In genomic region chr16:1188781-1189189, GRCh38 we compare ENCODE assay signal across 1 cellular context.
TF ChIP-seq lines count a peak whose summit lies in the region.

No MANE protein-coding gene starts in this region.

TF ChIP-seq in K562, 482 proteins besides CTCF, POLR2A, EP300 and RAD21 (continues in another document):
- no peak for TF ChIP-seq CREB1 (IDR thresholded peaks at IDR 0.05)
- TF ChIP-seq CREB1 (CRISPR knock-in tag; IDR thresholded peaks at IDR 0.05), result peak; percentile 61; the same call in 1 of the 2 replicates
- TF ChIP-seq EHMT2 (IDR thresholded peaks at IDR 0.05), result peak; percentile 95
- TF ChIP-seq, protein P1, sequence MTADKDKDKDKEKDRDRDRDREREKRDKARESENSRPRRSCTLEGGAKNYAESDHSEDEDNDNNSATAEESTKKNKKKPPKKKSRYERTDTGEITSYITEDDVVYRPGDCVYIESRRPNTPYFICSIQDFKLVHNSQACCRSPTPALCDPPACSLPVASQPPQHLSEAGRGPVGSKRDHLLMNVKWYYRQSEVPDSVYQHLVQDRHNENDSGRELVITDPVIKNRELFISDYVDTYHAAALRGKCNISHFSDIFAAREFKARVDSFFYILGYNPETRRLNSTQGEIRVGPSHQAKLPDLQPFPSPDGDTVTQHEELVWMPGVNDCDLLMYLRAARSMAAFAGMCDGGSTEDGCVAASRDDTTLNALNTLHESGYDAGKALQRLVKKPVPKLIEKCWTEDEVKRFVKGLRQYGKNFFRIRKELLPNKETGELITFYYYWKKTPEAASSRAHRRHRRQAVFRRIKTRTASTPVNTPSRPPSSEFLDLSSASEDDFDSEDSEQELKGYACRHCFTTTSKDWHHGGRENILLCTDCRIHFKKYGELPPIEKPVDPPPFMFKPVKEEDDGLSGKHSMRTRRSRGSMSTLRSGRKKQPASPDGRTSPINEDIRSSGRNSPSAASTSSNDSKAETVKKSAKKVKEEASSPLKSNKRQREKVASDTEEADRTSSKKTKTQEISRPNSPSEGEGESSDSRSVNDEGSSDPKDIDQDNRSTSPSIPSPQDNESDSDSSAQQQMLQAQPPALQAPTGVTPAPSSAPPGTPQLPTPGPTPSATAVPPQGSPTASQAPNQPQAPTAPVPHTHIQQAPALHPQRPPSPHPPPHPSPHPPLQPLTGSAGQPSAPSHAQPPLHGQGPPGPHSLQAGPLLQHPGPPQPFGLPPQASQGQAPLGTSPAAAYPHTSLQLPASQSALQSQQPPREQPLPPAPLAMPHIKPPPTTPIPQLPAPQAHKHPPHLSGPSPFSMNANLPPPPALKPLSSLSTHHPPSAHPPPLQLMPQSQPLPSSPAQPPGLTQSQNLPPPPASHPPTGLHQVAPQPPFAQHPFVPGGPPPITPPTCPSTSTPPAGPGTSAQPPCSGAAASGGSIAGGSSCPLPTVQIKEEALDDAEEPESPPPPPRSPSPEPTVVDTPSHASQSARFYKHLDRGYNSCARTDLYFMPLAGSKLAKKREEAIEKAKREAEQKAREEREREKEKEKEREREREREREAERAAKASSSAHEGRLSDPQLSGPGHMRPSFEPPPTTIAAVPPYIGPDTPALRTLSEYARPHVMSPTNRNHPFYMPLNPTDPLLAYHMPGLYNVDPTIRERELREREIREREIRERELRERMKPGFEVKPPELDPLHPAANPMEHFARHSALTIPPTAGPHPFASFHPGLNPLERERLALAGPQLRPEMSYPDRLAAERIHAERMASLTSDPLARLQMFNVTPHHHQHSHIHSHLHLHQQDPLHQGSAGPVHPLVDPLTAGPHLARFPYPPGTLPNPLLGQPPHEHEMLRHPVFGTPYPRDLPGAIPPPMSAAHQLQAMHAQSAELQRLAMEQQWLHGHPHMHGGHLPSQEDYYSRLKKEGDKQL (CRISPR knock-in tag; IDR thresholded peaks at IDR 0.05; ENCODE audit: borderline replicate concordance), result peak; percentile 94; the same call in 1 of the 2 replicates
- peak; percentile 54; the same call in 1 of the 2 replicates for TF ChIP-seq HNRNPL (IDR thresholded peaks at IDR 0.05; ENCODE audit: low read depth, low read length)
- TF ChIP-seq, protein P2, sequence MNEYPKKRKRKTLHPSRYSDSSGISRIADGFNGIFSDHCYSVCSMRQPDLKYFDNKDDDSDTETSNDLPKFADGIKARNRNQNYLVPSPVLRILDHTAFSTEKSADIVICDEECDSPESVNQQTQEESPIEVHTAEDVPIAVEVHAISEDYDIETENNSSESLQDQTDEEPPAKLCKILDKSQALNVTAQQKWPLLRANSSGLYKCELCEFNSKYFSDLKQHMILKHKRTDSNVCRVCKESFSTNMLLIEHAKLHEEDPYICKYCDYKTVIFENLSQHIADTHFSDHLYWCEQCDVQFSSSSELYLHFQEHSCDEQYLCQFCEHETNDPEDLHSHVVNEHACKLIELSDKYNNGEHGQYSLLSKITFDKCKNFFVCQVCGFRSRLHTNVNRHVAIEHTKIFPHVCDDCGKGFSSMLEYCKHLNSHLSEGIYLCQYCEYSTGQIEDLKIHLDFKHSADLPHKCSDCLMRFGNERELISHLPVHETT (CRISPR knock-in tag; conservative IDR thresholded peaks at IDR 0.05 in 1 of 2, IDR thresholded peaks at IDR 0.05 in 1 of 2), result peak in 1 of 2 experiments; percentile 33; a peak in 1 of 4 replicates
- TF ChIP-seq C11orf30 (IDR thresholded peaks at IDR 0.05; ENCODE audit: low read depth), result peak; percentile 75
- TF ChIP-seq ZNF263 (CRISPR knock-in tag; IDR thresholded peaks at IDR 0.05; ENCODE audit: borderline replicate concordance), result peak; percentile 48; the same call in 1 of the 2 replicates
- TF ChIP-seq ZNF3 (CRISPR knock-in tag; IDR thresholded peaks at IDR 0.05), result no peak
- peak; percentile 90; the same call in 1 of the 2 replicates for TF ChIP-seq FOXP4 (CRISPR knock-in tag; IDR thresholded peaks at IDR 0.05; ENCODE audit: borderline replicate concordance)
- TF ChIP-seq MAFG (tag; conservative IDR thresholded peaks at IDR 0.05), result peak; percentile 47; the same call in 1 of the 2 replicates
- no peak for TF ChIP-seq ZNF583 (CRISPR knock-in tag; IDR thresholded peaks at IDR 0.05)
- TF ChIP-seq PCBP2 (IDR thresholded peaks at IDR 0.05; ENCODE audit: low read depth, low read length, poor library complexity, severe bottlenecking), result no peak
- peak; percentile 77; the same call in 1 of the 2 replicates for TF ChIP-seq ZNF224 (CRISPR knock-in tag; IDR thresholded peaks at IDR 0.05)
- peak; percentile 75; the same call in 1 of the 2 replicates for TF ChIP-seq ZNF232 (CRISPR knock-in tag; IDR thresholded peaks at IDR 0.05)
- 0 out of 2 replicates have a peak, but pooled peaks have one; percentile 34 for TF ChIP-seq E2F5 (CRISPR knock-in tag; IDR thresholded peaks at IDR 0.05)
- no peak for TF ChIP-seq ZNF174 (CRISPR knock-in tag; IDR thresholded peaks at IDR 0.05)
- TF ChIP-seq ZZZ3 (IDR thresholded peaks at IDR 0.05), result no peak
- peak; percentile 88; the same call in 1 of the 2 replicates for TF ChIP-seq NR3C1 (CRISPR knock-in tag; IDR thresholded peaks at IDR 0.05)
- no peak for TF ChIP-seq DLX4 (CRISPR knock-in tag; IDR thresholded peaks at IDR 0.05)
- TF ChIP-seq MAFK (IDR thresholded peaks at IDR 0.05; ENCODE audit: low read length), result no peak
- no peak for TF ChIP-seq GATAD2A (IDR thresholded peaks at IDR 0.05)
- TF ChIP-seq SMARCC2 (IDR thresholded peaks at IDR 0.05; ENCODE audit: low read depth), result no peak
- TF ChIP-seq, protein P3, sequence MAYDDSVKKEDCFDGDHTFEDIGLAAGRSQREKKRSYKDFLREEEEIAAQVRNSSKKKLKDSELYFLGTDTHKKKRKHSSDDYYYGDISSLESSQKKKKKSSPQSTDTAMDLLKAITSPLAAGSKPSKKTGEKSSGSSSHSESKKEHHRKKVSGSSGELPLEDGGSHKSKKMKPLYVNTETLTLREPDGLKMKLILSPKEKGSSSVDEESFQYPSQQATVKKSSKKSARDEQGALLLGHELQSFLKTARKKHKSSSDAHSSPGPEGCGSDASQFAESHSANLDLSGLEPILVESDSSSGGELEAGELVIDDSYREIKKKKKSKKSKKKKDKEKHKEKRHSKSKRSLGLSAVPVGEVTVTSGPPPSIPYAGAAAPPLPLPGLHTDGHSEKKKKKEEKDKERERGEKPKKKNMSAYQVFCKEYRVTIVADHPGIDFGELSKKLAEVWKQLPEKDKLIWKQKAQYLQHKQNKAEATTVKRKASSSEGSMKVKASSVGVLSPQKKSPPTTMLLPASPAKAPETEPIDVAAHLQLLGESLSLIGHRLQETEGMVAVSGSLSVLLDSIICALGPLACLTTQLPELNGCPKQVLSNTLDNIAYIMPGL (CRISPR knock-in tag; IDR thresholded peaks at IDR 0.05), result no peak
- no peak for TF ChIP-seq RBM39 (optimal IDR thresholded peaks at IDR 0.05; ENCODE audit: low read depth, low read length)
- no peak; a peak in 1 of 4 replicates for TF ChIP-seq TEAD1 (CRISPR knock-in tag; IDR thresholded peaks at IDR 0.05)
- no peak for TF ChIP-seq ZNF184 (CRISPR knock-in tag; IDR thresholded peaks at IDR 0.05)
- TF ChIP-seq SP1 (CRISPR knock-in tag; IDR thresholded peaks at IDR 0.05), result no peak
- peak; percentile 92 for TF ChIP-seq MIER1 (IDR thresholded peaks at IDR 0.05; ENCODE audit: low read depth)
- TF ChIP-seq SRF (CRISPR knock-in tag; IDR thresholded peaks at IDR 0.05), result 0 out of 4 replicates have a peak, but pooled peaks of 1 of the 2 experiments have one; percentile 27
- TF ChIP-seq ZBTB1 (CRISPR knock-in tag; IDR thresholded peaks at IDR 0.05; ENCODE audit: borderline replicate concordance, low read depth), result peak; percentile 56; the same call in 1 of the 2 replicates
- TF ChIP-seq GABPB1 (CRISPR knock-in tag; IDR thresholded peaks at IDR 0.05), result 0 out of 2 replicates have a peak, but pooled peaks have one; percentile 55
- TF ChIP-seq ZNF316 (IDR thresholded peaks at IDR 0.05), result peak; percentile 79
- no peak for TF ChIP-seq KLF6 (CRISPR knock-in tag; IDR thresholded peaks at IDR 0.05; ENCODE audit: borderline replicate concordance)
- no peak for TF ChIP-seq SRSF9 (IDR thresholded peaks at IDR 0.05; ENCODE audit: borderline replicate concordance, low read depth, low read length)
- TF ChIP-seq, protein P4, sequence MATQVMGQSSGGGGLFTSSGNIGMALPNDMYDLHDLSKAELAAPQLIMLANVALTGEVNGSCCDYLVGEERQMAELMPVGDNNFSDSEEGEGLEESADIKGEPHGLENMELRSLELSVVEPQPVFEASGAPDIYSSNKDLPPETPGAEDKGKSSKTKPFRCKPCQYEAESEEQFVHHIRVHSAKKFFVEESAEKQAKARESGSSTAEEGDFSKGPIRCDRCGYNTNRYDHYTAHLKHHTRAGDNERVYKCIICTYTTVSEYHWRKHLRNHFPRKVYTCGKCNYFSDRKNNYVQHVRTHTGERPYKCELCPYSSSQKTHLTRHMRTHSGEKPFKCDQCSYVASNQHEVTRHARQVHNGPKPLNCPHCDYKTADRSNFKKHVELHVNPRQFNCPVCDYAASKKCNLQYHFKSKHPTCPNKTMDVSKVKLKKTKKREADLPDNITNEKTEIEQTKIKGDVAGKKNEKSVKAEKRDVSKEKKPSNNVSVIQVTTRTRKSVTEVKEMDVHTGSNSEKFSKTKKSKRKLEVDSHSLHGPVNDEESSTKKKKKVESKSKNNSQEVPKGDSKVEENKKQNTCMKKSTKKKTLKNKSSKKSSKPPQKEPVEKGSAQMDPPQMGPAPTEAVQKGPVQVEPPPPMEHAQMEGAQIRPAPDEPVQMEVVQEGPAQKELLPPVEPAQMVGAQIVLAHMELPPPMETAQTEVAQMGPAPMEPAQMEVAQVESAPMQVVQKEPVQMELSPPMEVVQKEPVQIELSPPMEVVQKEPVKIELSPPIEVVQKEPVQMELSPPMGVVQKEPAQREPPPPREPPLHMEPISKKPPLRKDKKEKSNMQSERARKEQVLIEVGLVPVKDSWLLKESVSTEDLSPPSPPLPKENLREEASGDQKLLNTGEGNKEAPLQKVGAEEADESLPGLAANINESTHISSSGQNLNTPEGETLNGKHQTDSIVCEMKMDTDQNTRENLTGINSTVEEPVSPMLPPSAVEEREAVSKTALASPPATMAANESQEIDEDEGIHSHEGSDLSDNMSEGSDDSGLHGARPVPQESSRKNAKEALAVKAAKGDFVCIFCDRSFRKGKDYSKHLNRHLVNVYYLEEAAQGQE (CRISPR knock-in tag; IDR thresholded peaks at IDR 0.05; ENCODE audit: low read depth), result peak; percentile 98
- no peak for TF ChIP-seq PHB (CRISPR knock-in tag; IDR thresholded peaks at IDR 0.05)
- TF ChIP-seq CREM (IDR thresholded peaks at IDR 0.05; ENCODE audit: low read depth), result peak; percentile 54; the same call in 1 of the 2 replicates
- no peak for TF ChIP-seq KAT8 (IDR thresholded peaks at IDR 0.05; ENCODE audit: low read depth)
- no peak for TF ChIP-seq HDAC1 (IDR thresholded peaks at IDR 0.05)
- no peak for TF ChIP-seq NFYB (IDR thresholded peaks at IDR 0.05; ENCODE audit: extremely low read depth, insufficient read length)
- TF ChIP-seq ZBTB33 (CRISPR knock-in tag; IDR thresholded peaks at IDR 0.05), result peak; percentile 48; the same call in 1 of the 2 replicates
- peak; percentile 95 for TF ChIP-seq TGIF2 (CRISPR knock-in tag; IDR thresholded peaks at IDR 0.05)
- TF ChIP-seq ZNF444 (CRISPR knock-in tag; IDR thresholded peaks at IDR 0.05), result no peak
- no peak for TF ChIP-seq EGR1 (conservative IDR thresholded peaks at IDR 0.05)
- no peak for TF ChIP-seq SAP30 (IDR thresholded peaks at IDR 0.05; ENCODE audit: borderline replicate concordance, insufficient read depth, low read depth, low read length, poor library complexity, severe bottlenecking)
- no peak for TF ChIP-seq TAL1 (IDR thresholded peaks at IDR 0.05)
- peak; percentile 68 for TF ChIP-seq TFAP4 (CRISPR knock-in tag; IDR thresholded peaks at IDR 0.05; ENCODE audit: borderline replicate concordance)
